Comparison of ENCODE assay signal across 1 cellular context in the genomic region with DNA sequence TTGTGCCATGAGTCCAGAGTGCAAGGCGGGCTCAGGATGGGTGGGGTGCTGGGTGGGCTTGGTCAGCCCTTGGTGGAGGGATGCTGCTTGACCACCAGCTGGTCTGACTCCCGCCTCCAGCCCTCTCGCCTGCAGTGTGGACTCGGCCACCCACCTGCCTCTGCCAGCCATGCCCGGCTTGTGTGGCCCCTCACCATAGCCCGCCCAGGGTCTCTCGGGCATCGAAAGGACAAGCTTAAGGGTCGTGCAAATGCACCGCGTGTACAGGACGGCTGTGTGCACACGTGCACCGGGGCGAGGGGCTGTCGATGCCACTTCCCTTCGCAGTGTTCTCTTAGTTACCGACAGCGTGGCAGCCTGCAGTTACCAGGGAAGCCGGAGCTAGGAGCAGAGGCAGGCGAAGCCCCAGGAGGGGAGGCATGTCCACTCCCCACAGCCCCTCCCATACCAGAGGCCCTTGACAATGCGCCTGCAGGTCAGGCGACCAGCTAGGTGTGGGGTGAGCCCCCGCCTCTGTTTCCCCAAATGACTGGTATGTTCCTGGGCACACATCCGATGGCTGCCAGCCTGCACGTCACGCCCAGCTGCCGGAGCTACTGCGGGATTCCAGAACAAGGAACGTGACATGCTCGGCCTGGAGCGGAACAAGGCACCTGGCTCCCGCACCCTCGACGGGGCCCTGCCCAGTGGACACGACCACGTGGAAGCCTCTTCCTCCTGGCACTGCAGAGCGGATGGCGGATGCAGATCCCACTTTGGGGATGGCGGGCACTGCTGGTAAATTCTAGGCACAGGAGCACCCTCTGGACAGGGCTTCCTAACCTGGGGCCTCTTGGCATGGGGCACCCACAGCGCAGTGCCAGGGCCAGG.
TF ChIP-seq lines count a peak whose summit lies in the region.

No MANE protein-coding gene starts in this region.

TF ChIP-seq in GM23338, 12 proteins besides CTCF, POLR2A, EP300 and RAD21 (continued from another document):
- TF ChIP-seq, protein P1, sequence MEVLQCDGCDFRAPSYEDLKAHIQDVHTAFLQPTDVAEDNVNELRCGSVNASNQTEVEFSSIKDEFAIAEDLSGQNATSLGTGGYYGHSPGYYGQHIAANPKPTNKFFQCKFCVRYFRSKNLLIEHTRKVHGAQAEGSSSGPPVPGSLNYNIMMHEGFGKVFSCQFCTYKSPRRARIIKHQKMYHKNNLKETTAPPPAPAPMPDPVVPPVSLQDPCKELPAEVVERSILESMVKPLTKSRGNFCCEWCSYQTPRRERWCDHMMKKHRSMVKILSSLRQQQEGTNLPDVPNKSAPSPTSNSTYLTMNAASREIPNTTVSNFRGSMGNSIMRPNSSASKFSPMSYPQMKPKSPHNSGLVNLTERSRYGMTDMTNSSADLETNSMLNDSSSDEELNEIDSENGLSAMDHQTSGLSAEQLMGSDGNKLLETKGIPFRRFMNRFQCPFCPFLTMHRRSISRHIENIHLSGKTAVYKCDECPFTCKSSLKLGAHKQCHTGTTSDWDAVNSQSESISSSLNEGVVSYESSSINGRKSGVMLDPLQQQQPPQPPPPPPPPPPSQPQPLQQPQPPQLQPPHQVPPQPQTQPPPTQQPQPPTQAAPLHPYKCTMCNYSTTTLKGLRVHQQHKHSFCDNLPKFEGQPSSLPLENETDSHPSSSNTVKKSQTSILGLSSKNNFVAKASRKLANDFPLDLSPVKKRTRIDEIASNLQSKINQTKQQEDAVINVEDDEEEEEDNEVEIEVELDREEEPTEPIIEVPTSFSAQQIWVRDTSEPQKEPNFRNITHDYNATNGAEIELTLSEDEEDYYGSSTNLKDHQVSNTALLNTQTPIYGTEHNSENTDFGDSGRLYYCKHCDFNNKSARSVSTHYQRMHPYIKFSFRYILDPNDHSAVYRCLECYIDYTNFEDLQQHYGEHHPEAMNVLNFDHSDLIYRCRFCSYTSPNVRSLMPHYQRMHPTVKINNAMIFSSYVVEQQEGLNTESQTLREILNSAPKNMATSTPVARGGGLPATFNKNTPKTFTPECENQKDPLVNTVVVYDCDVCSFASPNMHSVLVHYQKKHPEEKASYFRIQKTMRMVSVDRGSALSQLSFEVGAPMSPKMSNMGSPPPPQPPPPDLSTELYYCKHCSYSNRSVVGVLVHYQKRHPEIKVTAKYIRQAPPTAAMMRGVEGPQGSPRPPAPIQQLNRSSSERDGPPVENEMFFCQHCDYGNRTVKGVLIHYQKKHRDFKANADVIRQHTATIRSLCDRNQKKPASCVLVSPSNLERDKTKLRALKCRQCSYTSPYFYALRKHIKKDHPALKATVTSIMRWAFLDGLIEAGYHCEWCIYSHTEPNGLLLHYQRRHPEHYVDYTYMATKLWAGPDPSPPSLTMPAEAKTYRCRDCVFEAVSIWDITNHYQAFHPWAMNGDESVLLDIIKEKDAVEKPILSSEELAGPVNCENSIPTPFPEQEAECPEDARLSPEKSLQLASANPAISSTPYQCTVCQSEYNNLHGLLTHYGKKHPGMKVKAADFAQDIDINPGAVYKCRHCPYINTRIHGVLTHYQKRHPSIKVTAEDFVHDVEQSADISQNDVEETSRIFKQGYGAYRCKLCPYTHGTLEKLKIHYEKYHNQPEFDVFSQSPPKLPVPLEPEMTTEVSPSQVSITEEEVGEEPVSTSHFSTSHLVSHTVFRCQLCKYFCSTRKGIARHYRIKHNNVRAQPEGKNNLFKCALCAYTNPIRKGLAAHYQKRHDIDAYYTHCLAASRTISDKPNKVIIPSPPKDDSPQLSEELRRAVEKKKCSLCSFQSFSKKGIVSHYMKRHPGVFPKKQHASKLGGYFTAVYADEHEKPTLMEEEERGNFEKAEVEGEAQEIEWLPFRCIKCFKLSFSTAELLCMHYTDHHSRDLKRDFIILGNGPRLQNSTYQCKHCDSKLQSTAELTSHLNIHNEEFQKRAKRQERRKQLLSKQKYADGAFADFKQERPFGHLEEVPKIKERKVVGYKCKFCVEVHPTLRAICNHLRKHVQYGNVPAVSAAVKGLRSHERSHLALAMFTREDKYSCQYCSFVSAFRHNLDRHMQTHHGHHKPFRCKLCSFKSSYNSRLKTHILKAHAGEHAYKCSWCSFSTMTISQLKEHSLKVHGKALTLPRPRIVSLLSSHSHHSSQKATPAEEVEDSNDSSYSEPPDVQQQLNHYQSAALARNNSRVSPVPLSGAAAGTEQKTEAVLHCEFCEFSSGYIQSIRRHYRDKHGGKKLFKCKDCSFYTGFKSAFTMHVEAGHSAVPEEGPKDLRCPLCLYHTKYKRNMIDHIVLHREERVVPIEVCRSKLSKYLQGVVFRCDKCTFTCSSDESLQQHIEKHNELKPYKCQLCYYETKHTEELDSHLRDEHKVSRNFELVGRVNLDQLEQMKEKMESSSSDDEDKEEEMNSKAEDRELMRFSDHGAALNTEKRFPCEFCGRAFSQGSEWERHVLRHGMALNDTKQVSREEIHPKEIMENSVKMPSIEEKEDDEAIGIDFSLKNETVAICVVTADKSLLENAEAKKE (CRISPR knock-in tag; IDR thresholded peaks at IDR 0.05), result no peak
